In genomic region chr1:246068113-246068512, GRCh38 we compare ENCODE assay signal across 17 cellular contexts.
DNase-seq lines count a peak whose midpoint lies in the region; ATAC-seq and TF ChIP-seq lines count a peak whose summit lies in the region.
"Had no signal": no experiment of that assay in that cellular context is flagged by ENCODE, and none has a peak within 500 bp of the region (broad histone marks: within the 10 kb centered on the region; RNA-seq: fewer than 3 reads in every experiment).

No MANE protein-coding gene starts in this region.

- H3K36me3 Mint-ChIP-seq in activated naive CD4-positive, alpha-beta T cell treated with anti-CD3 and anti-CD28 coated beads for 36 hours (ENCODE audit: low read depth) = peaks cover 2% of the 10 kb centered on the region

- peak overlapping the region; percentile 64 for H3K27ac ChIP-seq in hepatocyte
- peak overlapping the region; percentile 77 for H3K27ac ChIP-seq in smooth muscle cell (ENCODE audit: low read depth)
- H3K27ac ChIP-seq: 22Rv1, RWPE1, SJCRH30 had no signal

- peaks cover 5% of the 10 kb centered on the region for H3F3A ChIP-seq in smooth muscle cell (ENCODE audit: low read depth)

- H3K4me2 ChIP-seq in hepatocyte (peak overlapping the region; percentile 65), smooth muscle cell (peak overlapping the region; percentile 54)

- peak overlapping the region; percentile 38 for H3K27ac Mint-ChIP-seq in activated naive CD4-positive, alpha-beta T cell treated with anti-CD3 and anti-CD28 coated beads for 36 hours

- CTCF ChIA-PET in activated naive CD4-positive, alpha-beta T cell treated with anti-CD3 and anti-CD28 coated beads for 36 hours (lab: Charles Lee) = no interaction called here

- no peaks in the 10 kb centered on the region for H3K27me3 Mint-ChIP-seq in activated naive CD4-positive, alpha-beta T cell treated with anti-CD3 and anti-CD28 coated beads for 36 hours (ENCODE audit: low read depth)

- no peaks in the 10 kb centered on the region for H3K27me3 ChIP-seq in hepatocyte
- H3K27me3 ChIP-seq in smooth muscle cell (ENCODE audit: low read depth) = no peaks in the 10 kb centered on the region
- H3K27me3 ChIP-seq: SJCRH30 had no signal

- peak overlapping the region; percentile 6 for H3K9ac ChIP-seq in smooth muscle cell (ENCODE audit: low read depth)

- peak overlapping the region; percentile 42 for H3K4me3 ChIP-seq in WI38 (ENCODE audit: low read depth, low read length)
- no peak overlapping the region for H3K4me3 ChIP-seq in hepatocyte
- no peak overlapping the region for H3K4me3 ChIP-seq in smooth muscle cell
- H3K4me3 ChIP-seq: SJCRH30 had no signal

- TF ChIP-seq CTCF in WI38 (IDR thresholded peaks at IDR 0.05; ENCODE audit: low read depth, low read length) = no peak
- TF ChIP-seq CTCF in hepatocyte (IDR thresholded peaks at IDR 0.05; ENCODE audit: poor library complexity) = no peak
- no peak for TF ChIP-seq CTCF in smooth muscle cell (IDR thresholded peaks at IDR 0.05; ENCODE audit: borderline replicate concordance, insufficient read depth, poor library complexity, severe bottlenecking)

- peaks cover 8% of the 10 kb centered on the region for H3K4me1 Mint-ChIP-seq in activated naive CD4-positive, alpha-beta T cell treated with anti-CD3 and anti-CD28 coated beads for 36 hours (ENCODE audit: low read depth)

- intact Hi-C loops in activated naive CD4-positive, alpha-beta T cell treated with anti-CD3 and anti-CD28 coated beads for 36 hours (cut with micrococcal nuclease) = no loop called here

- H3K4me1 ChIP-seq in hepatocyte (ENCODE audit: insufficient read depth) (peaks cover 14% of the 10 kb centered on the region), smooth muscle cell (ENCODE audit: low read depth) (peaks cover 32% of the 10 kb centered on the region)

- H4K20me1 ChIP-seq in hepatocyte (ENCODE audit: insufficient read depth, poor library complexity, severe bottlenecking) (no peaks in the 10 kb centered on the region), smooth muscle cell (ENCODE audit: low read depth) (no peaks in the 10 kb centered on the region)

- H3K9me3 Mint-ChIP-seq in activated naive CD4-positive, alpha-beta T cell treated with anti-CD3 and anti-CD28 coated beads for 36 hours = no peaks in the 10 kb centered on the region

- 59% methylated on average over 3 of the region's 3 CpGs for WGBS in hepatocyte (ENCODE audit: low lambda C conversion rate, missing lambda C conversion rate)
- WGBS in smooth muscle cell (ENCODE audit: low lambda C conversion rate) = 49% methylated on average over 3 of the region's 3 CpGs

- no peak overlapping the region for H3K4me3 Mint-ChIP-seq in activated naive CD4-positive, alpha-beta T cell treated with anti-CD3 and anti-CD28 coated beads for 36 hours

- DNase-seq in activated naive CD4-positive, alpha-beta T cell treated with anti-CD3 and anti-CD28 coated beads for 36 hours = no peak
- no peak for DNase-seq in activated naive CD4-positive, alpha-beta T cell treated with anti-CD3 and anti-CD28 coated beads, Interleukin-2, amount 50 U/mL, for 16 hours
- no peak for DNase-seq in hepatocyte (ENCODE audit: low spot score)
- DNase-seq in smooth muscle cell (lab: John Stamatoyannopoulos, UW; ENCODE audit: unreplicated experiment) = no peak
- no peak for DNase-seq in NCI-H2196 treated with DMSO at 0.1 percent for 48 hours (lab: John Stamatoyannopoulos, UW; ENCODE audit: unreplicated experiment)
- DNase-seq in occipital lobe (lab: John Stamatoyannopoulos, UW) = no peak
- DNase-seq: GF-D8, H7, NCI-H1417, NCI-H1930, NCI-H2171, NCI-H446 treated with DMSO at 0.1 percent for 48 hours, SJCRH30 had no signal

- ATAC-seq in GM21526 (IDR thresholded peaks at IDR 0.05; ENCODE audit: low FRiP score, unreplicated experiment) = no peak

- H3K36me3 ChIP-seq in hepatocyte (replicated peaks; ENCODE audit: insufficient read depth, low read depth) (no peaks in the 10 kb centered on the region), smooth muscle cell (ENCODE audit: low read depth) (no peaks in the 10 kb centered on the region)
- H3K36me3 ChIP-seq: SJCRH30 had no signal

- H3K9me2 ChIP-seq in hepatocyte (replicated peaks; ENCODE audit: insufficient read depth) = no peaks in the 10 kb centered on the region

- H2AFZ ChIP-seq in hepatocyte = peak overlapping the region; percentile 15
- no peak overlapping the region for H2AFZ ChIP-seq in smooth muscle cell (ENCODE audit: low read depth)

- H3K79me2 ChIP-seq in hepatocyte (no peaks in the 10 kb centered on the region), smooth muscle cell (ENCODE audit: low read depth) (no peaks in the 10 kb centered on the region)

- H3K9me3 ChIP-seq in hepatocyte (ENCODE audit: low read depth) (no peaks in the 10 kb centered on the region), smooth muscle cell (replicated peaks; ENCODE audit: low read depth) (no peaks in the 10 kb centered on the region)
- H3K9me3 ChIP-seq: SJCRH30 had no signal
